Comparison of ENCODE assay signal across 26 cellular contexts in the genomic region with DNA sequence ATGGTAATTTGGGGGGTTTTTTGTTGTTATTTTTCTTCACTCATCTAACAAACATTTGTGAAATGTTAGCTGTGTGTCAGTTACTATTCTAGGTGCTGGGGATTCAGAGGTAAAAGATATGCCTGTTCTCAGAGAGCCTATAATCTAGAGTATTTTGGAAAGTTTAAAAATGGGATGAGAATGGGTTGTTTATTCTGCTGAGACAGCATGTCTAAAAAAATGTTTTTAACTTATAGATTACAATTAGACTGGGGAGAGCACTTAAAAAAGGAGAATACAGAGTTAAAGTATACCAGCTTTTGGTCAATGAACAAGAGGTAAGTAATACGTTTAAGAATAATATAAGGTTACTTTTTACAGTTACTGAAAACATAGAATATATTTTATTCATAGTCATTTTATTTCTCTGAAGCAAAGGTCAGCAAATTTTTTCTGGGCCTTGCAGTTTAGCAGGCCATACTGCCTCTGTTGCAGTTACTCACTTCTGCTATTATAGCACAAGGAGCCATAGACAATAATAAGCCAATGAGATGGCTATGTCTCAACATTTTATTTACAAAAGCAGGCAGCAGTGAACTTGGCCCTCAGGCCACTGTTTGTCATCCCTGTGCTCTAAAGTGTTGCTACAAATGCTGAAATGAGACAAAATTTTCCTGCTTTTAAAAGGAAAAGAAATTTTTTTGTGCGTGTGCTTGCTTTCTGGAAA.
DNase-seq lines count a peak whose midpoint lies in the region; ATAC-seq, FAIRE-seq and TF ChIP-seq lines count a peak whose summit lies in the region.
"Had no signal": no experiment of that assay in that cellular context is flagged by ENCODE, and none has a peak within 500 bp of the region (broad histone marks: within the 10 kb centered on the region; RNA-seq: fewer than 3 reads in every experiment).

No MANE protein-coding gene starts in this region.

- CTCF ChIA-PET in activated CD8-positive, alpha-beta T cell treated with anti-CD3 and anti-CD28 coated beads for 36 hours (lab: Charles Lee), result interaction anchor here (1.0 to 3.1 kb wide), 3 partner anchors 16 to 100 kb away, joined by 3 to 21 read pairs (median 19); no protein-coding TSS in a partner anchor

- no peak overlapping the region for H2AFZ ChIP-seq in Karpas-422 (ENCODE audit: low read length)

- H4K20me1 ChIP-seq in Karpas-422 (ENCODE audit: insufficient read depth, low read depth, low read length), result no peaks in the 10 kb centered on the region

- H3K9ac ChIP-seq in Karpas-422 (ENCODE audit: low read length), result no peak overlapping the region

- H3K4me1 ChIP-seq in Karpas-422 (ENCODE audit: low read length), result no peaks in the 10 kb centered on the region
- H3K4me1 ChIP-seq: breast epithelium, gastroesophageal sphincter, spleen had no signal

- TF ChIP-seq CTCF in bronchial epithelial cell (IDR thresholded peaks at IDR 0.05; ENCODE audit: insufficient read depth, low read length, severe bottlenecking), result no peak
- no peak for TF ChIP-seq CTCF in activated CD8-positive, alpha-beta T cell treated with anti-CD3 and anti-CD28 coated beads for 36 hours (IDR thresholded peaks at IDR 0.05)

- POLR2A ChIA-PET in activated CD8-positive, alpha-beta T cell treated with anti-CD3 and anti-CD28 coated beads for 36 hours (lab: Charles Lee), result no interaction called here

- no peak overlapping the region for H3K4me2 ChIP-seq in Karpas-422 (ENCODE audit: low read depth, low read length, poor library complexity, severe bottlenecking)

- H3K4me1 Mint-ChIP-seq in activated CD8-positive, alpha-beta T cell treated with anti-CD3 and anti-CD28 coated beads for 36 hours (ENCODE audit: low read depth), result no peaks in the 10 kb centered on the region
- H3K4me1 Mint-ChIP-seq: activated CD4-positive, alpha-beta T cell treated with anti-CD3 and anti-CD28 coated beads for 36 hours; B cell; nephron had no signal

- no peak for DNase-seq in Right ventricle myocardium superior
- no peak for DNase-seq in Right ventricle myocardium inferior (ENCODE audit: missing footprints)
- DNase-seq in bronchial epithelial cell (ENCODE audit: low read depth), result peak; percentile 59
- no peak for DNase-seq in left colon
- peak; percentile 13 for DNase-seq in renal cortical epithelial cell (ENCODE audit: low read depth)
- DNase-seq in NCI-H345 (lab: John Stamatoyannopoulos, UW), result no peak
- DNase-seq in Karpas-422, result no peak
- DNase-seq in activated CD8-positive, alpha-beta T cell treated with anti-CD3 and anti-CD28 coated beads for 36 hours, result no peak
- DNase-seq: activated CD4-positive, alpha-beta T cell treated with anti-CD3 and anti-CD28 coated beads for 36 hours; activated CD8-positive, alpha-beta memory T cell treated with anti-CD3 and anti-CD28 coated beads for 24 hours; activated naive CD4-positive, alpha-beta T cell treated with Interleukin-2 at 50 U/mL for 16 hours; activated T-cell treated with anti-CD3 and anti-CD28 coated beads, Interleukin-2, amount 50 U/mL, for 1 hour; amygdala; COR-L47; MV-4-11; NCI-H1694 treated with DMSO at 0.1 percent for 48 hours; NCI-H510A; ovary; spleen had no signal

- 0 out of 2 replicates have a peak, but pooled peaks cover 7% of the 10 kb centered on the region for H3K79me2 ChIP-seq in Karpas-422 (ENCODE audit: low read length)

- H3K27me3 Mint-ChIP-seq in activated CD8-positive, alpha-beta T cell treated with anti-CD3 and anti-CD28 coated beads for 36 hours, result no peaks in the 10 kb centered on the region
- H3K27me3 Mint-ChIP-seq: activated CD4-positive, alpha-beta T cell treated with anti-CD3 and anti-CD28 coated beads for 36 hours; B cell; type B pancreatic cell had no signal

- H3K9me2 ChIP-seq in Karpas-422 (replicated peaks; ENCODE audit: insufficient read depth, low read length), result no peaks in the 10 kb centered on the region

- no peaks in the 10 kb centered on the region for H3K9me3 ChIP-seq in Karpas-422 (ENCODE audit: low read length)
- H3K9me3 ChIP-seq: breast epithelium, gastroesophageal sphincter, ovary, spleen had no signal

- H3K4me3 ChIP-seq in bronchial epithelial cell (ENCODE audit: low read depth, low read length) (no peak overlapping the region), Karpas-422 (ENCODE audit: low read length) (no peak overlapping the region)
- H3K4me3 ChIP-seq: breast epithelium, coronary artery, gastroesophageal sphincter, ovary, spleen had no signal

- H3K36me3 Mint-ChIP-seq in activated CD8-positive, alpha-beta T cell treated with anti-CD3 and anti-CD28 coated beads for 36 hours (ENCODE audit: low read depth), result peaks cover 27% of the 10 kb centered on the region

- H3K27ac Mint-ChIP-seq in activated CD8-positive, alpha-beta T cell treated with anti-CD3 and anti-CD28 coated beads for 36 hours, result no peak overlapping the region
- H3K27ac Mint-ChIP-seq: activated CD4-positive, alpha-beta T cell treated with anti-CD3 and anti-CD28 coated beads for 36 hours; B cell; nephron; type B pancreatic cell had no signal

- H3K36me3 ChIP-seq in bronchial epithelial cell (ENCODE audit: control insufficient read depth, insufficient read depth, low read length), result peaks cover 5% of the 10 kb centered on the region
- peaks cover 16% of the 10 kb centered on the region; the same call in 1 of the 2 replicates for H3K36me3 ChIP-seq in Karpas-422 (ENCODE audit: insufficient read depth, low read length)
- H3K36me3 ChIP-seq: breast epithelium, ovary had no signal

- ATAC-seq in Right ventricle myocardium superior (ENCODE audit: poor library complexity), result peak; percentile 35
- no peak for ATAC-seq in Right ventricle myocardium inferior
- ATAC-seq in left colon, result peak; percentile 97
- no peak for ATAC-seq in activated CD8-positive, alpha-beta T cell treated with anti-CD3 and anti-CD28 coated beads for 36 hours
- ATAC-seq: activated CD4-positive, alpha-beta T cell treated with anti-CD3 and anti-CD28 coated beads for 36 hours; gastroesophageal sphincter had no signal

- intact Hi-C loops in Right ventricle myocardium superior (cut with DNase I), result no loop called here
- intact Hi-C loops in Right ventricle myocardium inferior (cut with DNase I), result no loop called here
- intact Hi-C loops in left colon (cut with DNase I, micrococcal nuclease), result no loop called here
- intact Hi-C loops in activated CD8-positive, alpha-beta T cell treated with anti-CD3 and anti-CD28 coated beads for 36 hours (cut with micrococcal nuclease), result no loop called here

- H3K27ac ChIP-seq in Karpas-422 (ENCODE audit: low read length), result no peak overlapping the region
- H3K27ac ChIP-seq: breast epithelium, coronary artery, gastroesophageal sphincter, ovary had no signal

- H3K27me3 ChIP-seq in bronchial epithelial cell (ENCODE audit: control insufficient read depth, insufficient read depth, low read length), result no peaks in the 10 kb centered on the region
- H3K27me3 ChIP-seq in Karpas-422 (ENCODE audit: low read length), result no peaks in the 10 kb centered on the region
- H3K27me3 ChIP-seq: breast epithelium, gastroesophageal sphincter, ovary, spleen had no signal

- FAIRE-seq in bronchial epithelial cell (lab: Jason Lieb, UNC), result no peak
- FAIRE-seq: endometrium had no signal

- H3K4me3 Mint-ChIP-seq in activated CD8-positive, alpha-beta T cell treated with anti-CD3 and anti-CD28 coated beads for 36 hours, result no peak overlapping the region
- H3K4me3 Mint-ChIP-seq: activated CD4-positive, alpha-beta T cell treated with anti-CD3 and anti-CD28 coated beads for 36 hours; B cell; nephron; type B pancreatic cell had no signal

- no peaks in the 10 kb centered on the region for H3K9me3 Mint-ChIP-seq in activated CD8-positive, alpha-beta T cell treated with anti-CD3 and anti-CD28 coated beads for 36 hours
- H3K9me3 Mint-ChIP-seq: nephron, type B pancreatic cell had no signal

Comparison
In these comparisons a context has a peak if more than half of its experiments do, and no peak if none do; other contexts are left out.
1. ATAC-seq: peak in Right ventricle myocardium superior (single experiment) and left colon (single experiment); none in Right ventricle myocardium inferior (single experiment) and activated CD8-positive, alpha-beta T cell treated with anti-CD3 and anti-CD28 coated beads for 36 hours (single experiment).
2. DNase-seq: peak in bronchial epithelial cell (single experiment) and renal cortical epithelial cell (single experiment); none in Right ventricle myocardium superior (single experiment), Right ventricle myocardium inferior (single experiment), left colon (0 of 2), NCI-H345 (single experiment), Karpas-422 (single experiment) and activated CD8-positive, alpha-beta T cell treated with anti-CD3 and anti-CD28 coated beads for 36 hours (single experiment).